Comparison of ENCODE assay signal across 9 cellular contexts in the genomic region with DNA sequence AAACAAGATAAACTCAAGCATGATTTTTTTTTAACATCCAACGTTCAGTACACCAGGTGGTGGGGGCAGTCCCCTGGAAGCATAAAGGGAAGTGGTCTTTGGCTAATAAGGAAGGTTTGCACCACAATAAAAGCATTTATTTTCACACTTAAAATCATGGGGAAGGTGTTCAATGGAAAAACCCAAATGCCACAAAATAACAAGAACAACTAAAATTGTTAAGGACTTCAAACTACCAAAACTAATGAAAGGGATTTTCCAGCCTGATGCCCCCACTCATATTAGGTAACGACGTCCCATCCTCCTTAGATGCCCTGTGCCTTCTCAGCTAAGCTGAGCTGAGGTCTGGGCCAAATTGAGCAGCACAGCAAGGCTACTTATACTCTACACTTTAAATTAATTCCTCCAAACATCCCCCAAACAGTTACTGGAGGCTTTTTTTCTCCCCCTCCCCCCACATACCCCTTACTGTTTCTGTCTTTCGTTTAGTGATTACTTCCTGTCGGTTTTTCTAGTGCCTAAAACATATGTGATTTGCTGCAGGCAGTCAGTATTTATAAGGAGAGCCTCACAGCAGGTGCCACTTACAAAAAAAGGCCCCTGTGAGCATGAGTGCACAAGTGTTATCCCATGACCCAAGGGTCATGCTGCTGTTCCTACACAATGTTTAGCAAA.
DNase-seq lines count a peak whose midpoint lies in the region; ATAC-seq and TF ChIP-seq lines count a peak whose summit lies in the region.
"Had no signal": no experiment of that assay in that cellular context is flagged by ENCODE, and none has a peak within 500 bp of the region (broad histone marks: within the 10 kb centered on the region; RNA-seq: fewer than 3 reads in every experiment).

No MANE protein-coding gene starts in this region.

- ATAC-seq in HG02840 (IDR thresholded peaks at IDR 0.05; ENCODE audit: low FRiP score, unreplicated experiment), result peak; percentile 63
- no peak for ATAC-seq in stimulated activated effector memory CD8-positive, alpha-beta T cell treated with anti-CD3 and anti-CD28 coated beads, Interleukin-12 subunit alpha, Interleukin-12 subunit beta, amount 100 ng/mL, for 72 hours

- no peaks in the 10 kb centered on the region for H3K4me1 ChIP-seq in prostate gland (replicated peaks)

- H3K4me1 Mint-ChIP-seq in nephron progenitor cell, result peaks cover 59% of the 10 kb centered on the region
- H3K4me1 Mint-ChIP-seq in stimulated activated effector memory CD8-positive, alpha-beta T cell treated with anti-CD3 and anti-CD28 coated beads, Interleukin-12 subunit alpha, Interleukin-12 subunit beta, amount 100 ng/mL, for 72 hours, result no peaks in the 10 kb centered on the region

- TF ChIP-seq CTCF in nephron progenitor cell (IDR thresholded peaks at IDR 0.05) (no peak), prostate gland (IDR thresholded peaks at IDR 0.05) (no peak)

- no peak overlapping the region for H3K27ac ChIP-seq in prostate gland

- no peaks in the 10 kb centered on the region for H3K27me3 ChIP-seq in prostate gland (replicated peaks; ENCODE audit: insufficient read depth)

- H3K36me3 Mint-ChIP-seq in nephron progenitor cell (ENCODE audit: low read depth), result no peaks in the 10 kb centered on the region
- H3K36me3 Mint-ChIP-seq in stimulated activated effector memory CD8-positive, alpha-beta T cell treated with anti-CD3 and anti-CD28 coated beads, Interleukin-12 subunit alpha, Interleukin-12 subunit beta, amount 100 ng/mL, for 72 hours, result no peaks in the 10 kb centered on the region

- peak overlapping the region; percentile 4 for H3K27ac Mint-ChIP-seq in nephron progenitor cell
- H3K27ac Mint-ChIP-seq in stimulated activated effector memory CD8-positive, alpha-beta T cell treated with anti-CD3 and anti-CD28 coated beads, Interleukin-12 subunit alpha, Interleukin-12 subunit beta, amount 100 ng/mL, for 72 hours, result no peak overlapping the region

- intact Hi-C loops in prostate gland (cut with DNase I), result no loop called here

- TF ChIP-seq POLR2A in prostate gland (IDR thresholded peaks at IDR 0.05), result no peak

- no peaks in the 10 kb centered on the region for H3K9me3 ChIP-seq in prostate gland

- peak overlapping the region; percentile 4 for H3K4me3 Mint-ChIP-seq in nephron progenitor cell
- H3K4me3 Mint-ChIP-seq in stimulated activated effector memory CD8-positive, alpha-beta T cell treated with anti-CD3 and anti-CD28 coated beads, Interleukin-12 subunit alpha, Interleukin-12 subunit beta, amount 100 ng/mL, for 72 hours, result no peak overlapping the region

- no peak overlapping the region for H3K4me3 ChIP-seq in prostate gland

- H3K36me3 ChIP-seq in prostate gland, result no peaks in the 10 kb centered on the region

- WGBS in prostate gland, result 66% methylated on average over 5 of the region's 5 CpGs

- H3K27me3 Mint-ChIP-seq in nephron progenitor cell (ENCODE audit: low read depth, poor library complexity), result no peaks in the 10 kb centered on the region

- no peaks in the 10 kb centered on the region for H3K9me3 Mint-ChIP-seq in nephron progenitor cell
- H3K9me3 Mint-ChIP-seq in stimulated activated effector memory CD8-positive, alpha-beta T cell treated with anti-CD3 and anti-CD28 coated beads, Interleukin-12 subunit alpha, Interleukin-12 subunit beta, amount 100 ng/mL, for 72 hours, result peaks cover 8% of the 10 kb centered on the region

- DNase-seq in DMS153 (lab: John Stamatoyannopoulos, UW) (peak; percentile 55), DMS153 treated with DMSO at 0.1 percent for 48 hours (lab: John Stamatoyannopoulos, UW; ENCODE audit: unreplicated experiment) (no peak), NCI-H1105 treated with DMSO at 0.1 percent for 48 hours (lab: John Stamatoyannopoulos, UW) (peak; percentile 46), nephron progenitor cell (peak; percentile 10), prostate gland (ENCODE audit: low spot score) (no peak)
- DNase-seq in stimulated activated effector memory CD8-positive, alpha-beta T cell treated with anti-CD3 and anti-CD28 coated beads, Interleukin-12 subunit alpha, Interleukin-12 subunit beta, amount 100 ng/mL, for 72 hours (ENCODE audit: low spot score in 2 of 2), result no peak
- no peak for DNase-seq in activated effector memory CD4-positive, alpha-beta T cell treated with Interleukin-2 at 50 U/mL for 16 hours
- DNase-seq: activated T-cell treated with anti-CD3 and anti-CD28 coated beads, Interleukin-2, amount 50 U/mL, for 1 hour had no signal

Comparison
In these comparisons a context has a peak if more than half of its experiments do, and no peak if none do; other contexts are left out.
1. DNase-seq: peak in DMS153 (single experiment), NCI-H1105 treated with DMSO at 0.1 percent for 48 hours (single experiment) and nephron progenitor cell (single experiment); none in DMS153 treated with DMSO at 0.1 percent for 48 hours (single experiment), stimulated activated effector memory CD8-positive, alpha-beta T cell treated with anti-CD3 and anti-CD28 coated beads, Interleukin-12 subunit alpha, Interleukin-12 subunit beta, amount 100 ng/mL, for 72 hours (0 of 2), prostate gland (single experiment) and activated effector memory CD4-positive, alpha-beta T cell treated with Interleukin-2 at 50 U/mL for 16 hours (single experiment).